ENCODE assay signal across 8 cellular contexts in genomic region chr2:177212106-177212894, GRCh38. TPM values are rescaled to one million over a fixed set of nuclear protein-coding genes. Genes with fewer than 3 reads are reported as not detected.
DNase-seq lines count a peak whose midpoint lies in the region; ATAC-seq and TF ChIP-seq lines count a peak whose summit lies in the region.

Gene HNRNPA3 (plus strand): TSS chr2:177212794. CDS start chr2:177212800, 6 bp downstream.

- H3K36me3 ChIP-seq in ascending aorta, result peaks cover 12 to 18% of the 10 kb centered on the region in 2 donors
- no peaks in the 10 kb centered on the region for H3K36me3 ChIP-seq in uterus

- 6% methylated on average over 74 of the region's 74 CpGs for WGBS in right cardiac atrium

- intact Hi-C loops in ascending aorta (cut with DNase I) (loop anchor here (1.0 to 5.0 kb wide), 4 partner anchors 31 to 1240 kb away; partner anchors contain the start of genes PJVK and PRKRA), right cardiac atrium (cut with DNase I) (loop anchor here in 2 of 4 donors (5.0 to 10.0 kb wide), 2 partner anchors 47 to 50 kb away; partner anchors contain the start of gene NFE2L2 (in 2 of the 2)), uterus (cut with DNase I; ENCODE audit: low total_unique reads) (loop anchor here (5.0 kb wide), 1 partner anchor 50 kb away; the partner anchor contains the start of gene NFE2L2)

- H3K27ac Mint-ChIP-seq in T-helper 2 cell treated with Interferon-gamma antibody and Interleukin-4, amounts not matched to agents 5 μg/mL and 100 μg/mL, for 36 hours, result peak within 1 kb of the TSS; percentile 99

- H3K9me3 ChIP-seq in ascending aorta (no peaks in the 10 kb centered on the region), right cardiac atrium (ENCODE audit: control insufficient read depth, low read length) (no peaks in the 10 kb centered on the region), uterus (no peaks in the 10 kb centered on the region)

- H3K27me3 Mint-ChIP-seq in T-helper 2 cell treated with Interferon-gamma antibody and Interleukin-4, amounts not matched to agents 5 μg/mL and 100 μg/mL, for 36 hours (ENCODE audit: low read depth), result peaks cover 2% of the 10 kb centered on the region

- TF ChIP-seq CTCF in ascending aorta (IDR thresholded peaks at IDR 0.05) (peak; percentile 10 to 32 (median 11)), uterus (IDR thresholded peaks at IDR 0.05) (peak in 3 of 4 experiments; percentile 30 to 54 (median 37))

- ATAC-seq in GM18502 (IDR thresholded peaks at IDR 0.05; ENCODE audit: poor library complexity, unreplicated experiment) (peak; percentile 89), HG02970 (IDR thresholded peaks at IDR 0.05; ENCODE audit: low FRiP score, unreplicated experiment) (peak; percentile 97), right cardiac atrium (peak; percentile 96 to 97)

- H3K27ac ChIP-seq in ascending aorta (peak within 1 kb of the TSS; percentile 97 to 100), right cardiac atrium (ENCODE audit: low read length) (peak within 1 kb of the TSS; percentile 100), uterus (peak within 1 kb of the TSS; percentile 99 to 100)

- H3K4me3 ChIP-seq in ascending aorta, result peak within 1 kb of the TSS; percentile 78 to 99
- H3K4me3 ChIP-seq in right cardiac atrium (ENCODE audit: low read length), result peak within 1 kb of the TSS; percentile 97
- H3K4me3 ChIP-seq in uterus, result peak within 1 kb of the TSS; percentile 86 to 95

- H3K4me3 Mint-ChIP-seq in T-helper 2 cell treated with Interferon-gamma antibody and Interleukin-4, amounts not matched to agents 5 μg/mL and 100 μg/mL, for 36 hours, result peak within 1 kb of the TSS; percentile 94

- H3K27me3 ChIP-seq in ascending aorta (no peaks in the 10 kb centered on the region), right cardiac atrium (ENCODE audit: control insufficient read depth, insufficient read depth) (no peaks in the 10 kb centered on the region), uterus (no peaks in the 10 kb centered on the region)

- DNase-seq in NCI-H1930 (lab: John Stamatoyannopoulos, UW), result peak; percentile 95 to 98
- peak; percentile 100 for DNase-seq in T-helper 2 cell treated with Interferon-gamma antibody and Interleukin-4, amounts not matched to agents 5 μg/mL and 100 μg/mL, for 36 hours (ENCODE audit: low spot score)
- peak; percentile 96 to 99 for DNase-seq in ascending aorta (ENCODE audit: low spot score in 2 of 2)
- peak; percentile 99 to 100 (median 99) for DNase-seq in right cardiac atrium
- peak; percentile 97 for DNase-seq in pulmonary artery endothelial cell (ENCODE audit: low read depth, low spot score)
- peak; percentile 98 to 100 for DNase-seq in uterus

- H3K4me1 ChIP-seq in ascending aorta, result peaks cover 20 to 35% of the 10 kb centered on the region in 2 donors
- H3K4me1 ChIP-seq in right cardiac atrium (ENCODE audit: control insufficient read depth, insufficient read depth, low read length), result peaks cover 3% of the 10 kb centered on the region
- H3K4me1 ChIP-seq in uterus, result peaks cover 0 to 17% of the 10 kb centered on the region in 2 donors

- no peaks in the 10 kb centered on the region for H3K9me3 Mint-ChIP-seq in T-helper 2 cell treated with Interferon-gamma antibody and Interleukin-4, amounts not matched to agents 5 μg/mL and 100 μg/mL, for 36 hours

- peaks cover 43% of the 10 kb centered on the region for H3K36me3 Mint-ChIP-seq in T-helper 2 cell treated with Interferon-gamma antibody and Interleukin-4, amounts not matched to agents 5 μg/mL and 100 μg/mL, for 36 hours (ENCODE audit: low read depth)

- peaks cover 35% of the 10 kb centered on the region for H3K4me1 Mint-ChIP-seq in T-helper 2 cell treated with Interferon-gamma antibody and Interleukin-4, amounts not matched to agents 5 μg/mL and 100 μg/mL, for 36 hours (ENCODE audit: low read depth)

- peak; percentile 92 to 94 for TF ChIP-seq POLR2A in uterus (IDR thresholded peaks at IDR 0.05)

RNA-seq across cellular contexts. Expression of gene HNRNPA3, which starts in this region (rescaled TPM):
- 32.9 TPM for total RNA-seq in ascending aorta
- total RNA-seq in right cardiac atrium, result 100 to 1,000 TPM in 1 of 4 donors, 10 to 100 TPM in 3; 66.9 to 110 (median 84.2) TPM
- polyA plus RNA-seq in right cardiac atrium, result 74.1 TPM
- 50.7 and 83.7 TPM in 2 replicates for total RNA-seq in pulmonary artery endothelial cell
- 100 to 1,000 TPM in 2 of 4 donors, 10 to 100 TPM in 2; 56.4 to 256 (median 107) TPM for total RNA-seq in uterus

Comparison
In these comparisons a context has a peak if more than half of its experiments do, and no peak if none do; other contexts are left out.
1. Peak in every context shown above with its lines: DNase-seq, ATAC-seq, H3K4me3 ChIP-seq and H3K27ac ChIP-seq.